In the genomic region with DNA sequence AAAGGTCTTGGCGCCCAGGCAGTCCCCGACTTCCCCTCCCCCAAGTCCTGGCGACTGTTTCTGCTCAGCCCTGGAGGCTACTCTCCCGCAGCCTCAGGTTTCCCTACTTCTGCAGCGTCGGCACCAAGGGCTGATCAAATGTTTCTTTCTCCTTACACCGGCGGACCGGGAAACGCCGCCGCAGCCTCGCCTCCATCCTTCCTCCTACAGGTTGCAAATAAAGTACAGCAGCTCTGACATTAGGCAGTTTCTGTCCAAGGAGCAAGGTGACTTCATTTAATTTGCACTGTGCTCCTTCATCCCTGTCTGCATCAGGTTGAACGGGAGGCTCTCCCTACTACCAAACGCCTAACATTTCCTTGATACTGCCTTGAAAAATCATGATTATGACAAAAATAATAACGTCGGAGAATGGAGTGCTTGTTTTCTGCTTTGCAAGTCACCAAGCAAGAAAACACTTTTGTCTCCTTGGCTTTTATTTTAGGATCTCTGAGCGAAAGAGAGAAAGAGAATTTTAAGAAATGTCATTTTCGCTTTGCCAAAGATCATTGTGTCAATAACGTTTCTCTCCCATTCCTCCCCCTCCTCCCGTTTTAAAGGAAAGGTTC, we compare ENCODE assay signal across 8 cellular contexts. TPM values are rescaled to one million over a fixed set of nuclear protein-coding genes. Genes with fewer than 3 reads are reported as not detected.
A peak's percentile ranks its signal among the peaks of the same experiment; 100 is the strongest.
DNase-seq lines count a peak whose midpoint lies in the region; ATAC-seq and TF ChIP-seq lines count a peak whose summit lies in the region.

No MANE protein-coding gene starts in this region.

- H3K4me3 Mint-ChIP-seq in activated CD4-positive, alpha-beta memory T cell treated with anti-CD3 and anti-CD28 coated beads for 36 hours, result peak overlapping the region; percentile 80

- intact Hi-C loops in activated CD4-positive, alpha-beta memory T cell treated with anti-CD3 and anti-CD28 coated beads for 36 hours (cut with micrococcal nuclease), result loop anchor here (1.0 to 10.0 kb wide), 8 partner anchors 182 to 1372 kb away; a partner anchor contains a TSS
- intact Hi-C loops in heart left ventricle (cut with DNase I), result loop anchor here in 9 of 10 donors (2.0 to 10.0 kb wide), 8 partner anchors 26 to 84 kb away; no protein-coding TSS in a partner anchor

- WGBS in heart left ventricle, 4 donors, result 2 to 4% (median 2%) methylated on average over 21 of the region's 21 CpGs

- CTCF ChIA-PET in HEK293T (lab: Yijun Ruan, JAX), result no interaction called here
- CTCF ChIA-PET in activated CD4-positive, alpha-beta memory T cell treated with anti-CD3 and anti-CD28 coated beads for 36 hours (lab: Charles Lee), result interaction anchor here (0.6 to 2.1 kb wide), 2 partner anchors 7 to 28 kb away, joined by 3 to 4 read pairs; no protein-coding TSS in a partner anchor

- no peaks in the 10 kb centered on the region for H3K36me3 Mint-ChIP-seq in activated CD4-positive, alpha-beta memory T cell treated with anti-CD3 and anti-CD28 coated beads for 36 hours

- H3K4me3 ChIP-seq in heart left ventricle (peak overlapping the region; percentile 63 to 91 (median 76)), rectal smooth muscle tissue (ENCODE audit: low read length) (peak overlapping the region; percentile 74)

- H3K27me3 ChIP-seq in heart left ventricle (peaks cover 0 to 13% (median 0%) of the 10 kb centered on the region in 9 donors), rectal smooth muscle tissue (ENCODE audit: control insufficient read depth, insufficient read depth, low read length) (peaks cover 6% of the 10 kb centered on the region)

- H3K9ac ChIP-seq in rectal smooth muscle tissue (ENCODE audit: low read length), result peak overlapping the region; percentile 11

- peaks cover 0 to 5% (median 0%) of the 10 kb centered on the region in 12 donors for H3K9me3 ChIP-seq in heart left ventricle

- H3K4me1 ChIP-seq in heart left ventricle (peaks cover 0 to 41% (median 29%) of the 10 kb centered on the region in 12 donors), rectal smooth muscle tissue (ENCODE audit: control insufficient read depth, insufficient read depth, low read length) (no peaks in the 10 kb centered on the region)

- H3K36me3 ChIP-seq in heart left ventricle (peaks cover 0 to 4% (median 0%) of the 10 kb centered on the region in 9 donors), rectal smooth muscle tissue (ENCODE audit: control insufficient read depth, insufficient read depth, low read length) (no peaks in the 10 kb centered on the region)

- peak in 1 of 2 donors; percentile 5 for TF ChIP-seq POLR2A in heart left ventricle (IDR thresholded peaks at IDR 0.05)

- peak in 1 of 12 donors; percentile 9 for TF ChIP-seq CTCF in heart left ventricle (IDR thresholded peaks at IDR 0.05)

- H3K4me1 Mint-ChIP-seq in activated CD4-positive, alpha-beta memory T cell treated with anti-CD3 and anti-CD28 coated beads for 36 hours (ENCODE audit: low read depth), result peaks cover 56% of the 10 kb centered on the region

- peak overlapping the region; percentile 40 for H3K27ac Mint-ChIP-seq in activated CD4-positive, alpha-beta memory T cell treated with anti-CD3 and anti-CD28 coated beads for 36 hours

- H3K27ac ChIP-seq in heart left ventricle (peak overlapping the region; percentile 86 to 99 (median 96)), rectal smooth muscle tissue (ENCODE audit: low read depth, low read length) (no peak overlapping the region)

- POLR2A ChIA-PET in HEK293T (lab: Yijun Ruan, JAX), result no interaction called here
- POLR2A ChIA-PET in activated CD4-positive, alpha-beta memory T cell treated with anti-CD3 and anti-CD28 coated beads for 36 hours (lab: Charles Lee), result interaction anchor here (0.6 to 1.9 kb wide), 2 partner anchors 8 to 90 kb away, joined by 3 to 4 read pairs; no protein-coding TSS in a partner anchor

- ATAC-seq in heart left ventricle (peak; percentile 12 to 56 (median 30)), HG03460 (IDR thresholded peaks at IDR 0.05; ENCODE audit: unreplicated experiment) (no peak), GM19395 (IDR thresholded peaks at IDR 0.05; ENCODE audit: unreplicated experiment) (no peak), HG03045 (IDR thresholded peaks at IDR 0.05; ENCODE audit: unreplicated experiment) (no peak)

- peak; percentile 34 for DNase-seq in HEK293T (ENCODE audit: extremely low spot score)
- peak; percentile 56 for DNase-seq in activated CD4-positive, alpha-beta memory T cell treated with anti-CD3 and anti-CD28 coated beads for 36 hours
- peak; percentile 54 to 67 (median 61) for DNase-seq in heart left ventricle
- no peak for DNase-seq in NCI-H2081 (lab: John Stamatoyannopoulos, UW)

- no peaks in the 10 kb centered on the region for H3K9me3 Mint-ChIP-seq in activated CD4-positive, alpha-beta memory T cell treated with anti-CD3 and anti-CD28 coated beads for 36 hours

- H3K27me3 Mint-ChIP-seq in activated CD4-positive, alpha-beta memory T cell treated with anti-CD3 and anti-CD28 coated beads for 36 hours, result peaks cover 11% of the 10 kb centered on the region

TF ChIP-seq in HEK293T, 16 proteins besides CTCF, POLR2A, EP300 and RAD21:
- TF ChIP-seq L3MBTL2 (conservative IDR thresholded peaks at IDR 0.05) (no peak), FOXA1 (IDR thresholded peaks at IDR 0.05) (no peak), ELF4 (IDR thresholded peaks at IDR 0.05) (no peak), SP1 (IDR thresholded peaks at IDR 0.05) (no peak), FOXM1 (IDR thresholded peaks at IDR 0.05; ENCODE audit: borderline replicate concordance) (no peak), ARNT (IDR thresholded peaks at IDR 0.05) (no peak), CTBP1 (IDR thresholded peaks at IDR 0.05; ENCODE audit: borderline replicate concordance) (no peak), SUZ12 (IDR thresholded peaks at IDR 0.05) (no peak), HDGF (IDR thresholded peaks at IDR 0.05; ENCODE audit: borderline replicate concordance) (no peak), NFRKB (IDR thresholded peaks at IDR 0.05) (no peak), FOXK2 (IDR thresholded peaks at IDR 0.05) (no peak)
- TF ChIP-seq, protein P1, sequence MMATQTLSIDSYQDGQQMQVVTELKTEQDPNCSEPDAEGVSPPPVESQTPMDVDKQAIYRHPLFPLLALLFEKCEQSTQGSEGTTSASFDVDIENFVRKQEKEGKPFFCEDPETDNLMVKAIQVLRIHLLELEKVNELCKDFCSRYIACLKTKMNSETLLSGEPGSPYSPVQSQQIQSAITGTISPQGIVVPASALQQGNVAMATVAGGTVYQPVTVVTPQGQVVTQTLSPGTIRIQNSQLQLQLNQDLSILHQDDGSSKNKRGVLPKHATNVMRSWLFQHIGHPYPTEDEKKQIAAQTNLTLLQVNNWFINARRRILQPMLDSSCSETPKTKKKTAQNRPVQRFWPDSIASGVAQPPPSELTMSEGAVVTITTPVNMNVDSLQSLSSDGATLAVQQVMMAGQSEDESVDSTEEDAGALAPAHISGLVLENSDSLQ (IDR thresholded peaks at IDR 0.05), result no peak

RNA-seq across cellular contexts. Expression of a gene that starts 1.0 kb away (rescaled TPM):
- total RNA-seq in activated CD4-positive, alpha-beta memory T cell treated with anti-CD3 and anti-CD28 coated beads for 36 hours, result 1 to 10 TPM; 8.0 to 8.5 TPM
- 100 to 1,000 TPM; 213 to 381 (median 247) TPM for total RNA-seq in heart left ventricle
- polyA plus RNA-seq in heart left ventricle, result 10 to 100 TPM; 63.0 to 63.2 TPM

Comparison
In these comparisons a context has a peak if more than half of its experiments do, and no peak if none do; other contexts are left out.
1. DNase-seq: peak in HEK293T (single experiment), activated CD4-positive, alpha-beta memory T cell treated with anti-CD3 and anti-CD28 coated beads for 36 hours (single experiment) and heart left ventricle (5 of 5); none in NCI-H2081 (0 of 2).
2. ATAC-seq: peak in heart left ventricle (4 of 4); none in HG03460 (single experiment), GM19395 (single experiment) and HG03045 (single experiment).
3. RNA of a gene that starts 1.0 kb away (total RNA-seq): 213 to 381 TPM in heart left ventricle; 8.0 to 8.5 TPM in activated CD4-positive, alpha-beta memory T cell treated with anti-CD3 and anti-CD28 coated beads for 36 hours; every median in the first group is over 10 times any median in the second.